Comparison of ENCODE assay signal across 1 cellular context in the genomic region with DNA sequence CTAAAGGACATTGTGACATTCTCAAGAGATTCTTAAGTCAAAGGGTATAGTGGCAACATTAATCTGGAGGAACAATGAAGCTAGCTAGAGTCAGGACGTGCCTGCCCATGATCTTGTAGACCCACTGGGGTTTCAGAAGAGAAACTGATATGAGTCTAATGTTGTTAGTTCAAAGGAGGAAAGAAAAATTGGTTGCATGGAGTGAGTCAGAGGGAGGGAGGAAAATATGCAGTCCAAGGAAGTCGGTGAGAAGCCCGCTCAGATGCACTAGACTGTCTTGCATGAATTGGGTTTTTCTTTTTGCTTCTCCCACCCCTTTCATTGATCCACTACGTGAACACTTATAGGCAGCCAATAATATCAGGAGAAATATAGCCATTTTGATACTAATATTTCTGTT.
A peak's percentile ranks its signal among the peaks of the same experiment; 100 is the strongest.
TF ChIP-seq lines count a peak whose summit lies in the region.

No MANE protein-coding gene starts in this region.

TF ChIP-seq in K562, 482 proteins besides CTCF, POLR2A, EP300 and RAD21:
- TF ChIP-seq, protein P1, sequence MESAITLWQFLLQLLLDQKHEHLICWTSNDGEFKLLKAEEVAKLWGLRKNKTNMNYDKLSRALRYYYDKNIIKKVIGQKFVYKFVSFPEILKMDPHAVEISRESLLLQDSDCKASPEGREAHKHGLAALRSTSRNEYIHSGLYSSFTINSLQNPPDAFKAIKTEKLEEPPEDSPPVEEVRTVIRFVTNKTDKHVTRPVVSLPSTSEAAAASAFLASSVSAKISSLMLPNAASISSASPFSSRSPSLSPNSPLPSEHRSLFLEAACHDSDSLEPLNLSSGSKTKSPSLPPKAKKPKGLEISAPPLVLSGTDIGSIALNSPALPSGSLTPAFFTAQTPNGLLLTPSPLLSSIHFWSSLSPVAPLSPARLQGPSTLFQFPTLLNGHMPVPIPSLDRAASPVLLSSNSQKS (CRISPR knock-in tag; IDR thresholded peaks at IDR 0.05): 0 out of 2 replicates have a peak, but pooled peaks have one; percentile 47
- TF ChIP-seq, protein P2, sequence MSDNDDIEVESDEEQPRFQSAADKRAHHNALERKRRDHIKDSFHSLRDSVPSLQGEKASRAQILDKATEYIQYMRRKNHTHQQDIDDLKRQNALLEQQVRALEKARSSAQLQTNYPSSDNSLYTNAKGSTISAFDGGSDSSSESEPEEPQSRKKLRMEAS (CRISPR knock-in tag; IDR thresholded peaks at IDR 0.05): no peak
TF ChIP-seq in K562: peak in this region for 1.
